Comparison of ENCODE assay signal across 22 cellular contexts in the genomic region with DNA sequence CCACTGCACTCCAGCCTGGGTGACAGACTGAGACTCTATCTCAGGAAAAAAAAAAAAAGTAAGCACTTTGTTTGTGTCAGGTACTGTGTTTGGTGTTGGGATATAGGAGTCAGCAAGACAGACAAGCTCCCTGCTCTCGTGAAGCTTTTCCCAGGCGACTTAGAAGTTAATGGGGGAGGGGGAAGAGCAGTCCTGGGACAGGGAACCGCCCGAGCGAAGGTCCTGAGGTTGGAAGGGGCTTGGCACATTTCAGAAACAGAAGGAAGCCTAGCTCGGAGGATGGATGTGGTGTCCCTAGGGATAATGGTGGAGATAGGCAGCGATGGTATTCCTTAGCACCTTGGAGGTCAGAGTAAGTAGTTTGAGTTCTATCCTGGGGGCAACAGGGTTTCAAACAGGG. TPM values are rescaled to one million over a fixed set of nuclear protein-coding genes. Genes with fewer than 3 reads are reported as not detected.
DNase-seq lines count a peak whose midpoint lies in the region; ATAC-seq and TF ChIP-seq lines count a peak whose summit lies in the region.
"Had no signal": no experiment of that assay in that cellular context is flagged by ENCODE, and none has a peak within 500 bp of the region (broad histone marks: within the 10 kb centered on the region; RNA-seq: fewer than 3 reads in every experiment).

No MANE protein-coding gene starts in this region.

- H3K27ac Mint-ChIP-seq in glutamatergic neuron (ENCODE audit: unreplicated experiment) (no peak overlapping the region), neural crest cell (ENCODE audit: unreplicated experiment) (no peak overlapping the region), CD14-positive monocyte (no peak overlapping the region)
- H3K27ac Mint-ChIP-seq: CD4-positive, CD25-positive, alpha-beta regulatory T cell; HFFc6 had no signal

- TF ChIP-seq CTCF in HEK293 (tag by site-specific recombination; IDR thresholded peaks at IDR 0.05) (no peak), glutamatergic neuron (IDR thresholded peaks at IDR 0.05; ENCODE audit: partially characterized antibody, unreplicated experiment) (no peak), neural crest cell (conservative IDR thresholded peaks at IDR 0.05) (no peak), transverse colon (IDR thresholded peaks at IDR 0.05) (no peak), CD14-positive monocyte (IDR thresholded peaks at IDR 0.05) (no peak)

- H3K27me3 ChIP-seq in transverse colon = no peaks in the 10 kb centered on the region
- H3K27me3 ChIP-seq: SJCRH30 had no signal

- no peaks in the 10 kb centered on the region for H3K4me1 ChIP-seq in HEK293 (ENCODE audit: control insufficient read depth, insufficient read depth, low read length)
- peaks cover 0 to 21% (median 10%) of the 10 kb centered on the region in 4 donors for H3K4me1 ChIP-seq in transverse colon
- H3K4me1 ChIP-seq: SJCRH30 had no signal

- H3K27ac ChIP-seq in HEK293 (ENCODE audit: extremely low read depth, low read depth, low read length) = no peak overlapping the region
- peak overlapping the region; percentile 23 to 68 (median 48) for H3K27ac ChIP-seq in transverse colon
- H3K27ac ChIP-seq: PC-9, SJCRH30 had no signal

- no peak for ATAC-seq in GM21619 (IDR thresholded peaks at IDR 0.05; ENCODE audit: unreplicated experiment)
- no peak for ATAC-seq in GM21447 (IDR thresholded peaks at IDR 0.05; ENCODE audit: unreplicated experiment)
- ATAC-seq: Right ventricle myocardium inferior had no signal

- POLR2A ChIA-PET in HEK293 (lab: Yijun Ruan, JAX) = interaction anchor here (0.9 kb wide), 1 partner anchor 9 kb away, joined by 5 read pairs; the partner anchor contains the start of gene COX6A1

- H3K36me3 ChIP-seq in HEK293 (ENCODE audit: control insufficient read depth in 2 of 2, insufficient read depth in 1 of 2, low read length in 2 of 2) = no peaks in the 10 kb centered on the region
- H3K36me3 ChIP-seq in transverse colon = no peaks in the 10 kb centered on the region
- H3K36me3 ChIP-seq: SJCRH30 had no signal

- no peak for TF ChIP-seq EP300 in transverse colon (IDR thresholded peaks at IDR 0.05; ENCODE audit: low read depth)

- peaks cover 4% of the 10 kb centered on the region for H3K4me1 Mint-ChIP-seq in glutamatergic neuron (ENCODE audit: low read depth, unreplicated experiment)
- peaks cover 22% of the 10 kb centered on the region for H3K4me1 Mint-ChIP-seq in neural crest cell
- H3K4me1 Mint-ChIP-seq in CD14-positive monocyte = peaks cover 2% of the 10 kb centered on the region

- DNase-seq in glutamatergic neuron (no peak), neural crest cell (ENCODE audit: low read depth, low spot score) (no peak), transverse colon (peak; percentile 49), CD14-positive monocyte (ENCODE audit: low spot score) (no peak), head of caudate nucleus (no peak)
- DNase-seq: CD4-positive, CD25-positive, alpha-beta regulatory T cell; DMS153; DND-41; HFFc6; Karpas-422; NCI-H1092 treated with DMSO at 0.1 percent for 48 hours; NCI-H1436 treated with DMSO at 0.1 percent for 48 hours; NCI-H1930; NCI-H446 treated with DMSO at 0.1 percent for 48 hours; NCI-H526; NCI-H82; PC-9; SJCRH30 had no signal

- H3K9me3 ChIP-seq in HEK293 (ENCODE audit: control insufficient read depth, insufficient read depth, low read depth, low read length) (no peaks in the 10 kb centered on the region), transverse colon (no peaks in the 10 kb centered on the region)
- H3K9me3 ChIP-seq: SJCRH30 had no signal

- H3K4me3 ChIP-seq in HEK293 (ENCODE audit: low read depth, low read length) = no peak overlapping the region
- H3K4me3 ChIP-seq in transverse colon = no peak overlapping the region
- H3K4me3 ChIP-seq: PC-9, SJCRH30 had no signal

- no peak for TF ChIP-seq POLR2A in transverse colon (IDR thresholded peaks at IDR 0.05)

- in situ Hi-C loops in transverse colon (cut with MboI; ENCODE audit: low pct_ligation_motif_present in 1 of 4, low pct_unique_long_range_greater_than_20kb in 1 of 4, low sequenced_read_pairs in 3 of 4) = loop anchor here in 2 of 4 donors (5.0 kb wide), 2 partner anchors 72 to 77 kb away; no protein-coding TSS in a partner anchor

- H3K9me3 Mint-ChIP-seq in glutamatergic neuron (ENCODE audit: unreplicated experiment) (no peaks in the 10 kb centered on the region), neural crest cell (no peaks in the 10 kb centered on the region), CD14-positive monocyte (peaks cover 0 to 6% (median 3%) of the 10 kb centered on the region in 7 donors)
- H3K9me3 Mint-ChIP-seq: CD4-positive, CD25-positive, alpha-beta regulatory T cell; HFFc6 had no signal

- CTCF ChIA-PET in HEK293 (lab: Yijun Ruan, JAX) = interaction anchor here (0.5 to 4.2 kb wide), 21 partner anchors 9 to 201 kb away, joined by 3 to 39 read pairs (median 4); partner anchors contain the start of gene SRSF9

- intact Hi-C loops in transverse colon (cut with DNase I; ENCODE audit: low total_unique reads) (loop anchor here (5.0 kb wide), 1 partner anchor 72 kb away; no protein-coding TSS in a partner anchor), CD14-positive monocyte (cut with micrococcal nuclease) (no loop called here), head of caudate nucleus (cut with DNase I) (no loop called here)

- WGBS in transverse colon (ENCODE audit: low coverage in 1 of 2), 2 donors = 17 to 41% methylated on average over 1 to 7 of the region's 7 CpGs

- H3K4me3 Mint-ChIP-seq in glutamatergic neuron (ENCODE audit: unreplicated experiment) (peak overlapping the region; percentile 11), neural crest cell (peak overlapping the region; percentile 14), CD14-positive monocyte (peak overlapping the region in 1 of 2 donors; percentile 36)
- H3K4me3 Mint-ChIP-seq: CD4-positive, CD25-positive, alpha-beta regulatory T cell; HFFc6 had no signal

- H3K27me3 Mint-ChIP-seq in glutamatergic neuron (ENCODE audit: unreplicated experiment) (peaks cover 2% of the 10 kb centered on the region), neural crest cell (ENCODE audit: low read depth) (no peaks in the 10 kb centered on the region), CD14-positive monocyte (ENCODE audit: low read depth in 3 of 3) (peaks cover 11 to 33% (median 18%) of the 10 kb centered on the region in 3 donors)

- H3K36me3 Mint-ChIP-seq in glutamatergic neuron (ENCODE audit: unreplicated experiment) (no peaks in the 10 kb centered on the region), neural crest cell (ENCODE audit: low read depth) (no peaks in the 10 kb centered on the region), CD14-positive monocyte (no peaks in the 10 kb centered on the region)
- H3K36me3 Mint-ChIP-seq: CD4-positive, CD25-positive, alpha-beta regulatory T cell had no signal

TF ChIP-seq in HEK293, 187 proteins besides CTCF, POLR2A, EP300 and RAD21:
- TF ChIP-seq, protein P1, sequence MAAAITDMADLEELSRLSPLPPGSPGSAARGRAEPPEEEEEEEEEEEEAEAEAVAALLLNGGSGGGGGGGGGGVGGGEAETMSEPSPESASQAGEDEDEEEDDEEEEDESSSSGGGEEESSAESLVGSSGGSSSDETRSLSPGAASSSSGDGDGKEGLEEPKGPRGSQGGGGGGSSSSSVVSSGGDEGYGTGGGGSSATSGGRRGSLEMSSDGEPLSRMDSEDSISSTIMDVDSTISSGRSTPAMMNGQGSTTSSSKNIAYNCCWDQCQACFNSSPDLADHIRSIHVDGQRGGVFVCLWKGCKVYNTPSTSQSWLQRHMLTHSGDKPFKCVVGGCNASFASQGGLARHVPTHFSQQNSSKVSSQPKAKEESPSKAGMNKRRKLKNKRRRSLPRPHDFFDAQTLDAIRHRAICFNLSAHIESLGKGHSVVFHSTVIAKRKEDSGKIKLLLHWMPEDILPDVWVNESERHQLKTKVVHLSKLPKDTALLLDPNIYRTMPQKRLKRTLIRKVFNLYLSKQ (tag by site-specific recombination; IDR thresholded peaks at IDR 0.05; ENCODE audit: borderline replicate concordance) = no peak
- no peak for TF ChIP-seq ZSCAN30 (tag by site-specific recombination; IDR thresholded peaks at IDR 0.05)
- peak; percentile 27; the same call in 1 of the 2 replicates for TF ChIP-seq ZNF623 (tag by site-specific recombination; IDR thresholded peaks at IDR 0.05)
- no peak for TF ChIP-seq BCL11A (tag by site-specific recombination; IDR thresholded peaks at IDR 0.05; ENCODE audit: low read depth)
- TF ChIP-seq MYNN (tag by site-specific recombination; IDR thresholded peaks at IDR 0.05; ENCODE audit: borderline replicate concordance) = no peak

RNA-seq across cellular contexts. Expression of gene COX6A1, which starts 8.5 kb away (rescaled TPM):
- total RNA-seq in glutamatergic neuron (ENCODE audit: unreplicated experiment) (405 TPM), neural crest cell (315 and 320 TPM in 2 replicates), transverse colon (1,000 to 10,000 TPM in 2 of 4 donors, 100 to 1,000 TPM in 2; 469 to 1,865 (median 1,048) TPM)
- polyA plus RNA-seq in CD14-positive monocyte = 100 to 1,000 TPM; 901 to 924 TPM

RNA-seq across cellular contexts. Expression of gene TRIAP1, which starts 16.8 kb away (rescaled TPM):
- total RNA-seq in glutamatergic neuron (ENCODE audit: unreplicated experiment) (25.2 TPM), neural crest cell (38.0 and 38.1 TPM in 2 replicates), transverse colon (10 to 100 TPM in 3 of 4 donors, 1 to 10 TPM in 1; 7.2 to 20.9 (median 11.9) TPM)
- 10 to 100 TPM; 57.0 to 61.9 TPM for polyA plus RNA-seq in CD14-positive monocyte

RNA-seq across cellular contexts. Expression of gene GATC, which starts 16.9 kb away (rescaled TPM):
- total RNA-seq in glutamatergic neuron (ENCODE audit: unreplicated experiment) (16.8 TPM), neural crest cell (32.0 and 33.8 TPM in 2 replicates), transverse colon (10 to 100 TPM; 15.5 to 21.6 (median 19.2) TPM)
- polyA plus RNA-seq in CD14-positive monocyte = 10 to 100 TPM; 11.3 to 13.8 TPM

RNA-seq across cellular contexts. Expression of gene SRSF9, which starts 40.2 kb away (rescaled TPM):
- 210 TPM for total RNA-seq in glutamatergic neuron (ENCODE audit: unreplicated experiment)
- total RNA-seq in neural crest cell = 350 and 361 TPM in 2 replicates
- total RNA-seq in transverse colon = 10 to 100 TPM; 33.7 to 93.8 (median 64.5) TPM
- 100 to 1,000 TPM; 200 to 218 TPM for polyA plus RNA-seq in CD14-positive monocyte
